10 cellular contexts compared by ENCODE assay signal in genomic region chr14:69710378-69710777, GRCh38. TPM values are rescaled to one million over a fixed set of nuclear protein-coding genes. Genes with fewer than 3 reads are reported as not detected.
DNase-seq lines count a peak whose midpoint lies in the region; ATAC-seq and TF ChIP-seq lines count a peak whose summit lies in the region.
"Had no signal": no experiment of that assay in that cellular context is flagged by ENCODE, and none has a peak within 500 bp of the region (broad histone marks: within the 10 kb centered on the region; RNA-seq: fewer than 3 reads in every experiment).

No MANE protein-coding gene starts in this region.

- peaks cover 14% of the 10 kb centered on the region for H3K4me1 Mint-ChIP-seq in activated T-helper 17 cell treated with anti-CD3 and anti-CD28 coated beads, Interleukin-2, amount 50 U/mL, for 72 hours
- peaks cover 15% of the 10 kb centered on the region for H3K4me1 Mint-ChIP-seq in memory B cell

- peak overlapping the region; percentile 59 for H3K27ac Mint-ChIP-seq in activated T-helper 17 cell treated with anti-CD3 and anti-CD28 coated beads, Interleukin-2, amount 50 U/mL, for 72 hours
- H3K27ac Mint-ChIP-seq in memory B cell = peak overlapping the region; percentile 68

- no peaks in the 10 kb centered on the region for H3K27me3 ChIP-seq in AG04450 (ENCODE audit: control insufficient read depth, insufficient read depth, low read length)
- H3K27me3 ChIP-seq: cardiac muscle cell had no signal

- no peak overlapping the region for H3K4me3 Mint-ChIP-seq in activated T-helper 17 cell treated with anti-CD3 and anti-CD28 coated beads, Interleukin-2, amount 50 U/mL, for 72 hours
- H3K4me3 Mint-ChIP-seq in memory B cell = no peak overlapping the region

- H3K27me3 Mint-ChIP-seq in activated T-helper 17 cell treated with anti-CD3 and anti-CD28 coated beads, Interleukin-2, amount 50 U/mL, for 72 hours = no peaks in the 10 kb centered on the region
- no peaks in the 10 kb centered on the region for H3K27me3 Mint-ChIP-seq in memory B cell

- no peak overlapping the region for H3K4me3 ChIP-seq in AG04450 (ENCODE audit: low read depth, low read length)
- H3K4me3 ChIP-seq: cardiac muscle cell, thoracic aorta had no signal

- no peaks in the 10 kb centered on the region for H3K9me3 ChIP-seq in AG04450 (ENCODE audit: control insufficient read depth, insufficient read depth, low read length)
- H3K9me3 ChIP-seq: thoracic aorta had no signal

- POLR2A ChIA-PET in AG04450 (lab: Yijun Ruan, JAX) = no interaction called here

- peaks cover 100% of the 10 kb centered on the region for H3K36me3 Mint-ChIP-seq in activated T-helper 17 cell treated with anti-CD3 and anti-CD28 coated beads, Interleukin-2, amount 50 U/mL, for 72 hours (ENCODE audit: low read depth)
- peaks cover 42% of the 10 kb centered on the region for H3K36me3 Mint-ChIP-seq in memory B cell

- DNase-seq in AG04450 (ENCODE audit: low read depth, low spot score) = no peak
- DNase-seq in GDM1 (lab: John Stamatoyannopoulos, UW) = peak; percentile 30
- DNase-seq in memory B cell (ENCODE audit: low spot score in 2 of 2) = no peak
- no peak for DNase-seq in OCI-M2 (lab: John Stamatoyannopoulos, UW; ENCODE audit: unreplicated experiment)
- no peak for DNase-seq in effector CD8-positive, alpha-beta T cell (lab: John Stamatoyannopoulos, UW)

- TF ChIP-seq CTCF in AG04450 (IDR thresholded peaks at IDR 0.05; ENCODE audit: low read depth, low read length) = no peak

- CTCF ChIA-PET in AG04450 (lab: Charles Lee) = interaction anchor here (1.1 to 3.0 kb wide), 4 partner anchors 9 to 131 kb away, joined by 3 to 18 read pairs (median 4); no protein-coding TSS in a partner anchor

- no peaks in the 10 kb centered on the region for H3K9me3 Mint-ChIP-seq in activated T-helper 17 cell treated with anti-CD3 and anti-CD28 coated beads, Interleukin-2, amount 50 U/mL, for 72 hours
- H3K9me3 Mint-ChIP-seq in memory B cell = no peaks in the 10 kb centered on the region

- H3K27ac ChIP-seq in AG04450 (ENCODE audit: low read depth, low read length) = peak overlapping the region; percentile 31

- ATAC-seq in activated T-helper 17 cell treated with anti-CD3 and anti-CD28 coated beads, Interleukin-2, amount 50 U/mL, for 72 hours (replicated peaks) = no peak
- ATAC-seq in memory B cell (ENCODE audit: low read depth) = no peak
- ATAC-seq in GM19023 (IDR thresholded peaks at IDR 0.05; ENCODE audit: unreplicated experiment) = no peak
- no peak for ATAC-seq in GM18868 (IDR thresholded peaks at IDR 0.05; ENCODE audit: unreplicated experiment)

RNA-seq across cellular contexts. Expression of gene SRSF5, which starts 56.6 kb away (rescaled TPM):
- polyA plus RNA-seq in AG04450 (2011; rRNA removed) = 203 and 271 TPM in 2 replicates
- 184 and 206 TPM in 2 replicates for polyA minus RNA-seq in AG04450 (2011; rRNA and poly(A)+ RNA removed)
- 100 to 1,000 TPM; 280 to 368 TPM for total RNA-seq in activated T-helper 17 cell treated with anti-CD3 and anti-CD28 coated beads, Interleukin-2, amount 50 U/mL, for 72 hours
